13 cellular contexts compared by ENCODE assay signal in the genomic region with DNA sequence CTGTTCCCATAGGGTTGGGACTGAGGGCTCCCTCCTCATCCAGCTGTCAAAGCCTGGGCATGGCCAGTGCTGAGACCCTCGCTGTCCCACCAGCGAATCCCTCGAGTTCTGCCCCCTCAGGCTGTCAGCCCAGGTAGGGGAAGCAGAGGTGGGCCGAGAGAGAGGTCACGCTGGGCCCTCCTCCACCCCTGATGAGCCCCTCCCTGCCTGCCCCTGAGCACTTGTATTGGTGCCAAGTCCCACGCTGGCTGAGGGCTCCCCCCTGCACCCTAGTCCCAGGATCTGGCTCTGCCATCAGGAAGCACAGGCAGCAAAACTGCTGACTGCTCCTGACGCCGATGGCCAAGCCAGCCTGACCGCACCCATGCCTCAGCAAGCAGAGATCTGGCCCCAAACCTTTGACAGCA. TPM values are rescaled to one million over a fixed set of nuclear protein-coding genes. Genes with fewer than 3 reads are reported as not detected.
DNase-seq lines count a peak whose midpoint lies in the region; ATAC-seq and TF ChIP-seq lines count a peak whose summit lies in the region.
"Had no signal": no experiment of that assay in that cellular context is flagged by ENCODE, and none has a peak within 500 bp of the region (broad histone marks: within the 10 kb centered on the region; RNA-seq: fewer than 3 reads in every experiment).

No MANE protein-coding gene starts in this region.

- no TSS peak for BruUV-seq in MCF 10A (replicated peaks; lab: Mats Ljungman, UMichigan)

- H3K27ac ChIP-seq in BLaER1 = peak overlapping the region; percentile 89
- no peak overlapping the region for H3K27ac ChIP-seq in CD8-positive, alpha-beta T cell (ENCODE audit: low read depth, low read length)

- H3K4me3 Mint-ChIP-seq in CD8-positive, alpha-beta T cell = peak overlapping the region; percentile 70
- H3K4me3 Mint-ChIP-seq in nephron (no peak overlapping the region), MCF 10A (ENCODE audit: unreplicated experiment) (no peak overlapping the region)

- ATAC-seq in CD8-positive, alpha-beta T cell = no peak
- no peak for ATAC-seq in activated naive CD4-positive, alpha-beta T cell treated with anti-CD3 and anti-CD28 coated beads, Interleukin-2, amount 50 U/mL, for 72 hours
- no peak for ATAC-seq in HG03378 (IDR thresholded peaks at IDR 0.05; ENCODE audit: unreplicated experiment)

- H3K27me3 Mint-ChIP-seq in CD8-positive, alpha-beta T cell (ENCODE audit: low read depth) = no peaks in the 10 kb centered on the region
- H3K27me3 Mint-ChIP-seq in nephron (ENCODE audit: low read depth) (no peaks in the 10 kb centered on the region), MCF 10A (ENCODE audit: insufficient read depth, unreplicated experiment) (peaks cover 12% of the 10 kb centered on the region)

- peaks cover 63% of the 10 kb centered on the region for H3K4me1 ChIP-seq in BLaER1
- peaks cover 51% of the 10 kb centered on the region for H3K4me1 ChIP-seq in CD8-positive, alpha-beta T cell (ENCODE audit: insufficient read depth, low read length)

- H3K36me3 Mint-ChIP-seq in CD8-positive, alpha-beta T cell = peaks cover 8% of the 10 kb centered on the region
- peaks cover 0 to 9% of the 10 kb centered on the region in 2 donors for H3K36me3 Mint-ChIP-seq in activated naive CD4-positive, alpha-beta T cell treated with anti-CD3 and anti-CD28 coated beads, Interleukin-2, amount 50 U/mL, for 72 hours
- H3K36me3 Mint-ChIP-seq in nephron (ENCODE audit: low read depth) (no peaks in the 10 kb centered on the region), MCF 10A (ENCODE audit: insufficient read depth, unreplicated experiment) (no peaks in the 10 kb centered on the region)

- no peaks in the 10 kb centered on the region for H4K20me1 ChIP-seq in BLaER1

- no peaks in the 10 kb centered on the region for H3K36me3 ChIP-seq in BLaER1
- peaks cover 25% of the 10 kb centered on the region for H3K36me3 ChIP-seq in CD8-positive, alpha-beta T cell (ENCODE audit: insufficient read depth, low read length)
- H3K36me3 ChIP-seq: Peyer's patch had no signal

- peak overlapping the region; percentile 66; the same call in 1 of the 2 replicates for H3K4me3 ChIP-seq in BLaER1
- no peak overlapping the region for H3K4me3 ChIP-seq in CD8-positive, alpha-beta T cell (ENCODE audit: low read depth, low read length)

- intact Hi-C loops in CD8-positive, alpha-beta T cell (cut with DNase I, micrococcal nuclease) = no loop called here
- intact Hi-C loops in MCF 10A (cut with micrococcal nuclease) = no loop called here

- H3K27me3 ChIP-seq in BLaER1 = no peaks in the 10 kb centered on the region
- no peaks in the 10 kb centered on the region for H3K27me3 ChIP-seq in CD8-positive, alpha-beta T cell (ENCODE audit: insufficient read depth, low read length)
- H3K27me3 ChIP-seq: Peyer's patch had no signal

- H3K9ac ChIP-seq in BLaER1 = peak overlapping the region; percentile 79

- POLR2A ChIA-PET in CD8-positive, alpha-beta T cell (lab: Charles Lee) = interaction anchor here (0.9 to 4.0 kb wide), 9 partner anchors 13 to 42 kb away, joined by 3 to 27 read pairs (median 4); a partner anchor contains a TSS
- POLR2A ChIA-PET in MCF 10A (lab: Yijun Ruan, JAX) = no interaction called here

- CTCF ChIA-PET in CD8-positive, alpha-beta T cell (lab: Charles Lee) = interaction anchor here (0.5 to 2.4 kb wide), 12 partner anchors 8 to 312 kb away, joined by 3 to 8 read pairs (median 3); no protein-coding TSS in a partner anchor
- CTCF ChIA-PET in MCF 10A (lab: Yijun Ruan, JAX) = interaction anchor here (0.6 kb wide), 1 partner anchor 12 kb away, joined by 5 read pairs; no protein-coding TSS in a partner anchor

- H3K9me3 Mint-ChIP-seq in CD8-positive, alpha-beta T cell = no peaks in the 10 kb centered on the region
- peaks cover 4 to 7% of the 10 kb centered on the region in 2 donors for H3K9me3 Mint-ChIP-seq in activated naive CD4-positive, alpha-beta T cell treated with anti-CD3 and anti-CD28 coated beads, Interleukin-2, amount 50 U/mL, for 72 hours
- H3K9me3 Mint-ChIP-seq in nephron (no peaks in the 10 kb centered on the region), MCF 10A (ENCODE audit: unreplicated experiment) (peaks cover 10% of the 10 kb centered on the region)

- H3K4me1 Mint-ChIP-seq in CD8-positive, alpha-beta T cell (ENCODE audit: low read depth) = peaks cover 47% of the 10 kb centered on the region
- H3K4me1 Mint-ChIP-seq in nephron (peaks cover 6% of the 10 kb centered on the region), MCF 10A (ENCODE audit: insufficient read depth, unreplicated experiment) (no peaks in the 10 kb centered on the region)

- DNase-seq in CD8-positive, alpha-beta T cell = peak in 2 of 7 experiments; percentile 6 to 52
- peak in 1 of 2 donors; percentile 54 for DNase-seq in activated naive CD4-positive, alpha-beta T cell treated with anti-CD3 and anti-CD28 coated beads, Interleukin-2, amount 50 U/mL, for 72 hours (ENCODE audit: low spot score in 2 of 2)
- DNase-seq in NCI-H2227 treated with DMSO at 0.1 percent for 48 hours (lab: John Stamatoyannopoulos, UW) (no peak), MCF 10A (ENCODE audit: unreplicated experiment) (no peak)
- DNase-seq: COR-L47, NCI-H446 treated with DMSO at 0.1 percent for 48 hours had no signal

- H3K9me3 ChIP-seq in BLaER1 = no peaks in the 10 kb centered on the region
- no peaks in the 10 kb centered on the region for H3K9me3 ChIP-seq in CD8-positive, alpha-beta T cell (ENCODE audit: low read length)
- H3K9me3 ChIP-seq: Peyer's patch had no signal

- peak overlapping the region; percentile 82 for H3K27ac Mint-ChIP-seq in CD8-positive, alpha-beta T cell
- H3K27ac Mint-ChIP-seq in activated naive CD4-positive, alpha-beta T cell treated with anti-CD3 and anti-CD28 coated beads, Interleukin-2, amount 50 U/mL, for 72 hours = peak overlapping the region; percentile 63 to 81
- peak overlapping the region; percentile 45 to 77 (median 54) for H3K27ac Mint-ChIP-seq in nephron
- no peak overlapping the region for H3K27ac Mint-ChIP-seq in MCF 10A (ENCODE audit: low read depth, unreplicated experiment)

- H3K4me2 ChIP-seq in BLaER1 = peak overlapping the region; percentile 99

- TF ChIP-seq CTCF in CD8-positive, alpha-beta T cell (IDR thresholded peaks at IDR 0.05) = no peak
- TF ChIP-seq CTCF in nephron (IDR thresholded peaks at IDR 0.05; ENCODE audit: unreplicated experiment in 3 of 3) (no peak), MCF 10A (IDR thresholded peaks at IDR 0.05; ENCODE audit: unreplicated experiment) (no peak)

RNA-seq across cellular contexts. Expression of a gene that starts 3.3 kb away (rescaled TPM):
- total RNA-seq in CD8-positive, alpha-beta T cell = not detected
- under 1 TPM; 0.12 to 0.20 TPM for total RNA-seq in activated naive CD4-positive, alpha-beta T cell treated with anti-CD3 and anti-CD28 coated beads, Interleukin-2, amount 50 U/mL, for 72 hours
- total RNA-seq in MCF 10A (2022) = not detected in 2 replicates
- total RNA-seq: astrocyte, mucosa of gallbladder, Peyer's patch had no signal

RNA-seq across cellular contexts. Expression of a gene that starts 31.2 kb away (rescaled TPM):
- 10 to 100 TPM; 18.6 to 19.2 TPM for total RNA-seq in CD8-positive, alpha-beta T cell
- 10 to 100 TPM; 10.3 to 12.9 TPM for total RNA-seq in activated naive CD4-positive, alpha-beta T cell treated with anti-CD3 and anti-CD28 coated beads, Interleukin-2, amount 50 U/mL, for 72 hours
- not detected in 2 replicates for total RNA-seq in MCF 10A (2022)
- total RNA-seq: astrocyte had no signal

RNA-seq across cellular contexts. Expression of a gene that starts 35.5 kb away (rescaled TPM):
- 100 to 1,000 TPM; 190 to 191 TPM for total RNA-seq in CD8-positive, alpha-beta T cell
- total RNA-seq in activated naive CD4-positive, alpha-beta T cell treated with anti-CD3 and anti-CD28 coated beads, Interleukin-2, amount 50 U/mL, for 72 hours = 100 to 1,000 TPM; 102 to 263 TPM
- total RNA-seq in MCF 10A (2022) = 3.3 and 3.7 TPM in 2 replicates

RNA-seq across cellular contexts. Expression of a gene that starts 49.6 kb away (rescaled TPM):
- total RNA-seq in CD8-positive, alpha-beta T cell = under 1 TPM in 1 of 2 experiments, not detected in 1; 0.60 TPM
- not detected for total RNA-seq in activated naive CD4-positive, alpha-beta T cell treated with anti-CD3 and anti-CD28 coated beads, Interleukin-2, amount 50 U/mL, for 72 hours
- total RNA-seq in MCF 10A (2022) = 43.3 and 77.7 TPM in 2 replicates
- total RNA-seq: astrocyte had no signal

RNA-seq across cellular contexts. Expression of a gene that starts 53.6 kb away (rescaled TPM):
- not detected for total RNA-seq in CD8-positive, alpha-beta T cell
- not detected for total RNA-seq in activated naive CD4-positive, alpha-beta T cell treated with anti-CD3 and anti-CD28 coated beads, Interleukin-2, amount 50 U/mL, for 72 hours
- total RNA-seq in MCF 10A (2022) = 141 and 308 TPM in 2 replicates
- total RNA-seq: activated CD8-positive, alpha-beta memory T cell treated with anti-CD3 and anti-CD28 coated beads for 36 hours had no signal

Comparison
In these comparisons a context has a peak if more than half of its experiments do, and no peak if none do; other contexts are left out.
1. RNA of a gene that starts 31.2 kb away (total RNA-seq): 18.6 to 19.2 TPM in CD8-positive, alpha-beta T cell and 10.3 to 12.9 TPM in activated naive CD4-positive, alpha-beta T cell treated with anti-CD3 and anti-CD28 coated beads, Interleukin-2, amount 50 U/mL, for 72 hours; not detected in MCF 10A; every median in the first group is over 10 times any median in the second.
2. RNA of a gene that starts 35.5 kb away (total RNA-seq): 102 to 263 TPM in activated naive CD4-positive, alpha-beta T cell treated with anti-CD3 and anti-CD28 coated beads, Interleukin-2, amount 50 U/mL, for 72 hours and 190 to 191 TPM in CD8-positive, alpha-beta T cell; 3.3 to 3.7 TPM in MCF 10A; every median in the first group is over 10 times any median in the second.